In the genomic region with DNA sequence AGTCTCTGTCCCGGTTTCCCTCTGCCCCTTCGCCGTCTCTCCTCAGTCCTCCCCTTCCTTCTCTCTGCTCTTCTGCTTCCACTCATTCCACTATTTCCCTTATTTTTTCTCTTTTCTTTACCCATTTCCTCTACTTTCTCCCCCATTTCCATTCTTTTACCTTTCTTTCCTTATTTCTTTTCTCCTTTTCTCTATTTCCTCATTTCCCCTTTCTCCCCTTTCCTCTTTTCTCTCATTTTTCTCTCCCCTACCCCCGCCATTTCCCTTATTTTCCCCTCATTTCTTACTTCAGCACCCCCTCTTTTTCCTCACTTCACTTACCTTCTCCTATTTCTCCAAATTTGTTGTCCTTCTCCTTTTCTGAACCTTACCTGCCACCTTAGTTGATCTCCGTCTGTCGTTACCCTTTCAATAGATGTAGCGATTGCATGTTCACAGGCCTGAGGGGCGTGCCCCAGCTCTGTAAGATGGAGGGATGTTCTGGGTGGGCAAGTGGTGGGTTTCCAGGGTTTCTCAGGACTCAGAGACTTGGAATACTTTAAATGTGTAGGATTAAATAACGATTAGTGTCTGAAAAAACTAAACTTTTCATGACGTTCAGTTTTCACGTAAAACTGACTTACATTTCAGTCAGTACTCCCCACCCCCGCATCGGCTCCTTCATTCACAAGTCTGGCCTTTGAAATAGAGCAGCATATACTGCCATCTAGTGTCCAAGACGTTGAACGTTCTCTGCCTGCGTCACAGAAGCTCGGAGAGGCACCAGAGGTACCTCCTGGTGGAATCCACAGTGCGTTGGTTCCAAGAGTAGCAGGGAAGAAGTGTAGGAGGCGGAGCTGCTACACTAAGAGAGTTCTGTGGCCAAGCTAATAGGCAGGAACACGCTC, we compare ENCODE assay signal across 8 cellular contexts. TPM values are rescaled to one million over a fixed set of nuclear protein-coding genes. Genes with fewer than 3 reads are reported as not detected.
DNase-seq lines count a peak whose midpoint lies in the region; ATAC-seq and TF ChIP-seq lines count a peak whose summit lies in the region.

No MANE protein-coding gene starts in this region.

- H3K9me3 Mint-ChIP-seq in T-cell = no peaks in the 10 kb centered on the region

- H3K4me1 ChIP-seq in right atrium auricular region (peaks cover 0 to 12% of the 10 kb centered on the region in 2 donors), prostate gland (replicated peaks) (no peaks in the 10 kb centered on the region)

- intact Hi-C loops in prostate gland (cut with DNase I) = loop anchor here (5.0 to 10.0 kb wide), 3 partner anchors 105 to 772 kb away; a partner anchor contains a TSS

- ATAC-seq in HG02763 (IDR thresholded peaks at IDR 0.05; ENCODE audit: unreplicated experiment) (peak; percentile 68), T-cell (replicated peaks in 1 of 4) (peak; percentile 72 to 77 (median 74))

- H3K27ac ChIP-seq in right atrium auricular region (peak overlapping the region; percentile 77 to 78), prostate gland (peak overlapping the region; percentile 88 to 90)

- H3K27me3 Mint-ChIP-seq in T-cell = peaks cover 0 to 12% of the 10 kb centered on the region in 2 donors

- H3K36me3 ChIP-seq in right atrium auricular region (no peaks in the 10 kb centered on the region), prostate gland (no peaks in the 10 kb centered on the region)

- WGBS in prostate gland = 5% methylated on average over 20 of the region's 20 CpGs

- no peaks in the 10 kb centered on the region for H3K36me3 Mint-ChIP-seq in T-cell

- TF ChIP-seq POLR2A in prostate gland (IDR thresholded peaks at IDR 0.05) = no peak

- peaks cover 14 to 22% (median 16%) of the 10 kb centered on the region in 3 donors for H3K4me1 Mint-ChIP-seq in T-cell

- POLR2A ChIA-PET in T-cell (lab: Charles Lee) = interaction anchor here (0.7 to 3.3 kb wide), 6 partner anchors 35 to 105 kb away, joined by 3 to 29 read pairs (median 14); a partner anchor contains a TSS

- H3K27me3 ChIP-seq in right atrium auricular region = no peaks in the 10 kb centered on the region
- H3K27me3 ChIP-seq in prostate gland (replicated peaks; ENCODE audit: insufficient read depth) = no peaks in the 10 kb centered on the region

- CTCF ChIA-PET in T-cell (lab: Charles Lee) = interaction anchor here (0.6 to 4.5 kb wide), 31 partner anchors 31 to 903 kb away, joined by 3 to 48 read pairs (median 4); a partner anchor contains a TSS

- H3K27ac Mint-ChIP-seq in T-cell = peak overlapping the region; percentile 80 to 85

- H3K4me3 Mint-ChIP-seq in T-cell = peak overlapping the region; percentile 84 to 90 (median 87)

- H3K4me3 ChIP-seq in GM12865 (ENCODE audit: low read depth, low read length) = peak overlapping the region; percentile 50
- H3K4me3 ChIP-seq in right atrium auricular region = peak overlapping the region; percentile 33 to 56
- H3K4me3 ChIP-seq in prostate gland = peak overlapping the region; percentile 38 to 47

- TF ChIP-seq CTCF in GM12865 (IDR thresholded peaks at IDR 0.05; ENCODE audit: insufficient read depth, low read depth, low read length, missing control alignments) (peak; percentile 48), right atrium auricular region (IDR thresholded peaks at IDR 0.05) (peak; percentile 38 to 78), prostate gland (IDR thresholded peaks at IDR 0.05) (peak; percentile 51 to 91 (median 76))

- H3K9me3 ChIP-seq in right atrium auricular region (no peaks in the 10 kb centered on the region), prostate gland (no peaks in the 10 kb centered on the region)

- peak; percentile 84 for DNase-seq in GM12865 (ENCODE audit: low read depth)
- peak; percentile 60 for DNase-seq in NCI-H1417 treated with DMSO at 0.1 percent for 48 hours (lab: John Stamatoyannopoulos, UW)
- peak; percentile 46 to 82 (median 70) for DNase-seq in T-cell
- peak in 52 of 56 donors; percentile 1 to 85 (median 49) for DNase-seq in amygdala (lab: John Stamatoyannopoulos, UW)
- DNase-seq in right atrium auricular region (ENCODE audit: low spot score) = peak; percentile 91
- DNase-seq in prostate gland (ENCODE audit: low spot score) = peak; percentile 86
- peak; percentile 84 for DNase-seq in ureter (ENCODE audit: low spot score)

RNA-seq across cellular contexts. Expression of a gene that starts 0.6 kb away (rescaled TPM):
- not detected for total RNA-seq in T-cell
- not detected for total RNA-seq in right atrium auricular region
- 1 to 10 TPM in 1 of 2 donors, not detected in 1; 1.2 TPM for total RNA-seq in prostate gland
- not detected for total RNA-seq in ureter

RNA-seq across cellular contexts. Expression of a gene that starts 1.3 kb away (rescaled TPM):
- total RNA-seq in T-cell (1,000 to 10,000 TPM in 2 of 5 donors, 100 to 1,000 TPM in 3; 202 to 2,593 (median 248) TPM), right atrium auricular region (100 to 1,000 TPM; 184 to 193 TPM), prostate gland (1,000 to 10,000 TPM in 1 of 2 donors, 100 to 1,000 TPM in 1; 480 to 1,164 TPM), ureter (240 TPM)

RNA-seq across cellular contexts. Expression of a gene that starts 48.8 kb away (rescaled TPM):
- total RNA-seq in T-cell (10 to 100 TPM; 14.9 to 21.1 (median 16.0) TPM), right atrium auricular region (10 to 100 TPM in 1 of 2 donors, 1 to 10 TPM in 1; 4.8 to 10.8 TPM), prostate gland (10 to 100 TPM; 35.6 to 52.5 TPM), ureter (29.9 TPM)

Comparison
In these comparisons a context has a peak if more than half of its experiments do, and no peak if none do; other contexts are left out.
1. Peak in every context shown above with its lines: DNase-seq, ATAC-seq, H3K4me3 ChIP-seq and H3K27ac ChIP-seq.